15 cellular contexts compared by ENCODE assay signal in the genomic region with DNA sequence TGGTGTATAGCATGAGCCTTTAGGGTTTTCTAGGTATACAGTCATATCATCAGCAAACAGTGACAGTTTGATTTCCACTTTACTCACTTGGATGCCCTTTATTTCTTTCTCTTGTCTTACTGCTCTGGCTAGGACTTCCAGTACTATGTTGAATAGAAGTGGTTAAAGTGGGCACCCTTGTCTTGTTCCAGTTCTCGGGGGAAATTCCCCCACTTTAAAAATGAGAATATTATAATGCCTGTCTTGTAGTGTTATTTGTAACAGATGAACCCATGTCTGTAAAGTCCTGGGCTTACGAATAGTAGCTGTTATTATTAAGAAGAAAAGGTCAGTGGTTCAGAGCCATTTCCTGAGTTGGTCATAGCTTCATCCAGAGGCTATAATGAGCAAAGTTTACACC.
DNase-seq lines count a peak whose midpoint lies in the region; ATAC-seq lines count a peak whose summit lies in the region.
"Had no signal": no experiment of that assay in that cellular context is flagged by ENCODE, and none has a peak within 500 bp of the region (broad histone marks: within the 10 kb centered on the region; RNA-seq: fewer than 3 reads in every experiment).

No MANE protein-coding gene starts in this region.

- peak; percentile 65 for ATAC-seq in GM19023 (IDR thresholded peaks at IDR 0.05; ENCODE audit: unreplicated experiment)
- peak; percentile 71 for ATAC-seq in HG03039 (IDR thresholded peaks at IDR 0.05; ENCODE audit: unreplicated experiment)

- H3K9me2 ChIP-seq in GM23248 (ENCODE audit: insufficient read depth), result no peaks in the 10 kb centered on the region

- in situ Hi-C loops in GM23248 (cut with MboI), result no loop called here

- no peak overlapping the region for H3K4me3 ChIP-seq in CD8-positive, alpha-beta memory T cell (ENCODE audit: low read length)
- H3K4me3 ChIP-seq in GM23248, result no peak overlapping the region
- H3K4me3 ChIP-seq: breast epithelium had no signal

- H3K4me3 Mint-ChIP-seq in CD8-positive, alpha-beta memory T cell, result peak overlapping the region in 1 of 7 donors; percentile 12
- H3K4me3 Mint-ChIP-seq: CD14-positive monocyte, neural crest cell had no signal

- 70 to 78% methylated on average over 2 of the region's 2 CpGs for WGBS in GM23248 (ENCODE audit: low coverage in 1 of 2, low lambda C conversion rate in 2 of 2, missing lambda C conversion rate in 2 of 2), 2 experiments

- no peaks in the 10 kb centered on the region for H3K9me3 Mint-ChIP-seq in CD8-positive, alpha-beta memory T cell
- H3K9me3 Mint-ChIP-seq: CD14-positive monocyte had no signal

- H3K27ac ChIP-seq in CD8-positive, alpha-beta memory T cell (ENCODE audit: low read depth, low read length), result no peak overlapping the region
- H3K27ac ChIP-seq in GM23248, result no peak overlapping the region
- H3K27ac ChIP-seq: breast epithelium had no signal

- no peak overlapping the region for H2AFZ ChIP-seq in GM23248

- POLR2A ChIA-PET in CD8-positive, alpha-beta memory T cell (lab: Charles Lee), result no interaction called here

- no peaks in the 10 kb centered on the region for H3K4me1 ChIP-seq in CD8-positive, alpha-beta memory T cell (ENCODE audit: insufficient read depth, low read length)
- H3K4me1 ChIP-seq in GM23248 (ENCODE audit: insufficient read depth), result no peaks in the 10 kb centered on the region
- H3K4me1 ChIP-seq: breast epithelium had no signal

- H3K36me3 ChIP-seq in CD8-positive, alpha-beta memory T cell (ENCODE audit: insufficient read depth, low read length), result peaks cover 35% of the 10 kb centered on the region
- H3K36me3 ChIP-seq in GM23248 (ENCODE audit: low read depth), result no peaks in the 10 kb centered on the region
- H3K36me3 ChIP-seq: breast epithelium had no signal

- H3K79me2 ChIP-seq in GM23248 (ENCODE audit: insufficient read depth), result no peaks in the 10 kb centered on the region

- H3K27me3 ChIP-seq in CD8-positive, alpha-beta memory T cell (ENCODE audit: insufficient read depth, low read length, poor library complexity, severe bottlenecking), result no peaks in the 10 kb centered on the region
- no peaks in the 10 kb centered on the region for H3K27me3 ChIP-seq in GM23248 (replicated peaks; ENCODE audit: insufficient read depth)
- H3K27me3 ChIP-seq: breast epithelium had no signal

- H3K27ac Mint-ChIP-seq in CD8-positive, alpha-beta memory T cell, result peak overlapping the region; percentile 30 to 94 (median 79)
- H3K27ac Mint-ChIP-seq: CD14-positive monocyte had no signal

- peaks cover 0 to 92% (median 30%) of the 10 kb centered on the region in 3 donors for H3K36me3 Mint-ChIP-seq in CD8-positive, alpha-beta memory T cell

- no peak for DNase-seq in CD8-positive, alpha-beta memory T cell
- DNase-seq in dermis blood vessel endothelial cell, result peak; percentile 66
- DNase-seq in cerebellum (ENCODE audit: low spot score), result no peak
- no peak for DNase-seq in NCI-H1417 (lab: John Stamatoyannopoulos, UW)
- no peak for DNase-seq in GM23248
- DNase-seq in activated effector memory CD4-positive, alpha-beta T cell treated with Interleukin-2 at 50 U/mL for 16 hours, result no peak
- DNase-seq: activated CD4-positive, alpha-beta T cell treated with anti-CD3 and anti-CD28 coated beads, Interleukin-2, amount 50 U/mL, for 48 hours; NCI-H1092 treated with DMSO at 0.1 percent for 48 hours; stimulated activated CD4-positive, alpha-beta T cell treated with anti-CD3 and anti-CD28 coated beads, Interleukin-15, amount 100 ng/mL, for 24 hours; stimulated activated naive CD4-positive, alpha-beta T cell treated with Interleukin-2 at 50 U/mL for 16 hours had no signal

- H4K20me1 ChIP-seq in GM23248 (ENCODE audit: insufficient read depth), result no peaks in the 10 kb centered on the region

- no peak overlapping the region for H3K4me2 ChIP-seq in GM23248 (ENCODE audit: unreplicated experiment)

- no peaks in the 10 kb centered on the region for H3K9me3 ChIP-seq in CD8-positive, alpha-beta memory T cell (ENCODE audit: low read length)
- H3K9me3 ChIP-seq in GM23248 (ENCODE audit: low read depth), result no peaks in the 10 kb centered on the region
- H3K9me3 ChIP-seq: breast epithelium had no signal

- no peak overlapping the region for H3K9ac ChIP-seq in GM23248

- CTCF ChIA-PET in CD8-positive, alpha-beta memory T cell (lab: Charles Lee), result interaction anchor here (0.9 to 1.5 kb wide), 4 partner anchors 8 to 22 kb away, joined by 3 to 6 read pairs (median 4); no protein-coding TSS in a partner anchor

- no peaks in the 10 kb centered on the region for H3F3A ChIP-seq in GM23248 (ENCODE audit: insufficient read depth)

- H3K4me1 Mint-ChIP-seq in CD8-positive, alpha-beta memory T cell, result peaks cover 36 to 58% (median 56%) of the 10 kb centered on the region in 3 donors
- H3K4me1 Mint-ChIP-seq: CD14-positive monocyte had no signal

- H3K27me3 Mint-ChIP-seq in CD8-positive, alpha-beta memory T cell, result no peaks in the 10 kb centered on the region
